In the genomic region with DNA sequence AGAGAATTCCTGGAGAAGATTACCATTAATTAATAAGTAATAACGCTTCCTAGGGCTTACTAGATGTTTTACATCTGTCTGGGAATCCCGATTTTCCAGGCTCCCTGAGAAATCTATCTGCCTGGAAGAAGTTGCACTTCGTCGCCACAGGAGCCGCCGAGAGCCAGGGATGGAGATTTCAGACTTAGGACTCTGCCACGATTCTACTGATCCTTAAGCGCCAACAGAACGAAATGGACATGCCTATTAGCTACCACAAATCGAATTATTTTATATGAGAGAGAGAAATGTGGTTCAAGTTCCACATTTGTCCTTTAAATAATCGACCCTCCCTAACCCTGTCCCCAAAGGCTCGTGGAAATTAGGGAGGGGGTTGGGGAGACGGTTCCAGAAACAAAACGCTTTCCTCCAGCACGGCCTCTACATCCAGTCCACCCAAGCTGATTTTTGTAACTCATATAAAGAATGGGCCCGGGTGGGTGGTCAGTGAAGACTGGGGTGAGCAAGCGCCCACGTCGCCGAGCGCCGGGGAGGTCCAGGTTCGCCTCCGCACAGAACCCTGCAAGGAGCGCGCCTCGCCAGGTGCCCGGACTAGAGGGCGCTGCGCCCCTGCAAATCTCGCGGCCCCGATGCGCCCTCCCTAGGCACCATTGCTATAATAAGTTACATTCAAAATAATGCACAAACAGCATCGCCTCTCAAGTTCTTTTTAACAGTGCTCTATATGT, we compare ENCODE assay signal across 8 cellular contexts. TPM values are rescaled to one million over a fixed set of nuclear protein-coding genes. Genes with fewer than 3 reads are reported as not detected.
A peak's percentile ranks its signal among the peaks of the same experiment; 100 is the strongest.
DNase-seq lines count a peak whose midpoint lies in the region; ATAC-seq and TF ChIP-seq lines count a peak whose summit lies in the region.

No MANE protein-coding gene starts in this region.

- H2AK5ac ChIP-seq in mesenchymal stem cell (ENCODE audit: low read length, severe bottlenecking) = no peak overlapping the region

- H3K4me2 ChIP-seq in mesenchymal stem cell (ENCODE audit: low read length, poor library complexity, severe bottlenecking) = peak overlapping the region; percentile 31

- H3K79me1 ChIP-seq in mesenchymal stem cell (replicated peaks; ENCODE audit: low read length, poor library complexity, severe bottlenecking) = peaks cover 4% of the 10 kb centered on the region

- under 1% methylated on average over 26 of the region's 35 CpGs for WGBS in mesenchymal stem cell

- ATAC-seq in RWPE2 (ENCODE audit: low read depth) (peak; percentile 47), HG03342 (IDR thresholded peaks at IDR 0.05; ENCODE audit: unreplicated experiment) (no peak), HG03159 (IDR thresholded peaks at IDR 0.05; ENCODE audit: unreplicated experiment) (no peak)

- H3K9me3 ChIP-seq in RWPE2 (ENCODE audit: severe bottlenecking) = no peaks in the 10 kb centered on the region
- no peaks in the 10 kb centered on the region for H3K9me3 ChIP-seq in mesenchymal stem cell (ENCODE audit: control insufficient read depth, low read length)

- peak overlapping the region; percentile 89 to 93 for H3K4ac ChIP-seq in mesenchymal stem cell (ENCODE audit: low read depth in 1 of 2, low read length in 2 of 2)

- peak overlapping the region; percentile 100 for H3K4me3 Mint-ChIP-seq in type B pancreatic cell

- peaks cover 6% of the 10 kb centered on the region for H3K27me3 Mint-ChIP-seq in type B pancreatic cell

- H3K14ac ChIP-seq in mesenchymal stem cell (ENCODE audit: low read length in 2 of 2) = no peak overlapping the region

- H2BK120ac ChIP-seq in mesenchymal stem cell (ENCODE audit: low read depth, low read length) = peak overlapping the region; percentile 91

- H2BK15ac ChIP-seq in mesenchymal stem cell (ENCODE audit: low read depth, poor library complexity, severe bottlenecking) = no peak overlapping the region

- H3K4me3 ChIP-seq in RWPE2 (ENCODE audit: severe bottlenecking) = peak overlapping the region; percentile 97
- peak overlapping the region; percentile 99 for H3K4me3 ChIP-seq in epithelial cell of esophagus (ENCODE audit: low read length)
- H3K4me3 ChIP-seq in mesenchymal stem cell (ENCODE audit: insufficient read depth in 1 of 2, low read depth in 1 of 2, low read length in 2 of 2) = peak overlapping the region; percentile 86 to 89

- H3K18ac ChIP-seq in mesenchymal stem cell (ENCODE audit: low read depth in 1 of 2, low read length in 2 of 2) = peak overlapping the region; percentile 94 to 99

- H4K8ac ChIP-seq in mesenchymal stem cell (ENCODE audit: low read length) = peak overlapping the region; percentile 80

- H3K27ac ChIP-seq in RWPE2 (ENCODE audit: poor library complexity, severe bottlenecking) (peak overlapping the region; percentile 98), mesenchymal stem cell (ENCODE audit: low read length, poor library complexity, severe bottlenecking) (peak overlapping the region; percentile 100)

- H3K9me3 Mint-ChIP-seq in type B pancreatic cell = no peaks in the 10 kb centered on the region

- H3K4me1 Mint-ChIP-seq in type B pancreatic cell (ENCODE audit: unreplicated experiment) = peaks cover 15% of the 10 kb centered on the region

- H2BK12ac ChIP-seq in mesenchymal stem cell (ENCODE audit: low read length in 2 of 2) = no peak overlapping the region

- peak; percentile 89 for DNase-seq in AG08396 (ENCODE audit: low spot score)
- DNase-seq in HCEC 1CT = peak; percentile 78
- peak; percentile 79 for DNase-seq in RWPE2 (ENCODE audit: low spot score)
- DNase-seq in epithelial cell of esophagus (ENCODE audit: low read depth) = peak; percentile 92
- DNase-seq in mesenchymal stem cell = peak; percentile 89
- DNase-seq in type B pancreatic cell (ENCODE audit: extremely low spot score, unreplicated experiment) = peak; percentile 79

- TF ChIP-seq CTCF in RWPE2 (IDR thresholded peaks at IDR 0.05; ENCODE audit: poor library complexity, severe bottlenecking) = peak; percentile 95
- peak; percentile 70 for TF ChIP-seq CTCF in epithelial cell of esophagus (IDR thresholded peaks at IDR 0.05; ENCODE audit: insufficient read depth, low read depth, low read length, missing control alignments)
- TF ChIP-seq CTCF in type B pancreatic cell (conservative IDR thresholded peaks at IDR 0.05) = peak; percentile 71

- H3K27me3 ChIP-seq in RWPE2 (ENCODE audit: insufficient read depth, poor library complexity, severe bottlenecking) (no peaks in the 10 kb centered on the region), mesenchymal stem cell (ENCODE audit: control insufficient read depth in 1 of 2, insufficient read depth in 1 of 2, low read length in 2 of 2) (no peaks in the 10 kb centered on the region)

- peaks cover 5% of the 10 kb centered on the region for H3K36me3 ChIP-seq in RWPE2 (ENCODE audit: low read depth)
- H3K36me3 ChIP-seq in mesenchymal stem cell (ENCODE audit: control insufficient read depth in 1 of 2, insufficient read depth in 2 of 2, low read depth in 1 of 2, low read length in 2 of 2) = peaks cover 0 to 5% of the 10 kb centered on the region in 2 experiments

- no peak overlapping the region for H3K23ac ChIP-seq in mesenchymal stem cell (ENCODE audit: low read length in 2 of 2)

- peak overlapping the region; percentile 96 for H3K9ac ChIP-seq in mesenchymal stem cell (ENCODE audit: low read length)

- no peak overlapping the region for H2AFZ ChIP-seq in mesenchymal stem cell (ENCODE audit: low read depth, low read length)

- peak overlapping the region; percentile 98 for H2BK5ac ChIP-seq in mesenchymal stem cell (ENCODE audit: low read depth, low read length, poor library complexity, severe bottlenecking)

- H3K36me3 Mint-ChIP-seq in type B pancreatic cell = no peaks in the 10 kb centered on the region

- H3K27ac Mint-ChIP-seq in type B pancreatic cell = peak overlapping the region; percentile 98

- peak overlapping the region; percentile 36 for H4K91ac ChIP-seq in mesenchymal stem cell (ENCODE audit: low read length)

- H3K4me1 ChIP-seq in RWPE2 (ENCODE audit: insufficient read depth, poor library complexity, severe bottlenecking) (peaks cover 26% of the 10 kb centered on the region), mesenchymal stem cell (ENCODE audit: control insufficient read depth, insufficient read depth, low read depth, low read length) (peaks cover 4% of the 10 kb centered on the region)

RNA-seq across cellular contexts. Expression of a gene that starts 1.9 kb away (rescaled TPM):
- 137 TPM for polyA plus RNA-seq in mesenchymal stem cell (2013, experiment 1 of 2)
- 119 TPM for polyA plus RNA-seq in mesenchymal stem cell (2013, experiment 2 of 2)
- total RNA-seq in type B pancreatic cell (ENCODE audit: low replicate concordance) = 188 and 197 TPM in 2 replicates
